ENCODE assay signal across 8 cellular contexts in genomic region chr6:147674794-147675193, GRCh38.
"Had no signal": no experiment of that assay in that cellular context is flagged by ENCODE, and none has a peak within 500 bp of the region (broad histone marks: within the 10 kb centered on the region; RNA-seq: fewer than 3 reads in every experiment).

No MANE protein-coding gene starts in this region.

- ATAC-seq: HepG2 had no signal

- DNase-seq: H9, HCEC 1CT, HFFc6, KBM-7 had no signal

- H3K27ac ChIP-seq: HL-60 had no signal

- H3K4me3 Mint-ChIP-seq: H9, HFFc6 had no signal

- H3K27ac Mint-ChIP-seq: H9, HFFc6 had no signal

- FAIRE-seq: H1, H54, HepG2 had no signal
